ENCODE assay signal across 31 cellular contexts in genomic region chr2:24247164-24247563, GRCh38.
"Had no signal": no experiment of that assay in that cellular context is flagged by ENCODE, and none has a peak within 500 bp of the region (broad histone marks: within the 10 kb centered on the region; RNA-seq: fewer than 3 reads in every experiment).

No MANE protein-coding gene starts in this region.

- H3K4me3 Mint-ChIP-seq: immature natural killer cell; mesothelial cell of epicardium; naive B cell; natural killer cell; nephron progenitor cell; neural progenitor cell; stimulated activated naive CD8-positive, alpha-beta T cell treated with anti-CD3 and anti-CD28 coated beads, Interleukin-15, Interleukin-2, amounts not matched to agents 100 ng/mL and 50 ng/mL, for 24 hours had no signal

- ATAC-seq: left colon, left ventricle myocardium superior, natural killer cell, sciatic nerve had no signal

- H3K36me3 Mint-ChIP-seq: neural progenitor cell had no signal

- H3K27me3 Mint-ChIP-seq: naive B cell; progenitor cell of endocrine pancreas; stimulated activated naive CD8-positive, alpha-beta T cell treated with anti-CD3 and anti-CD28 coated beads, Interleukin-15, Interleukin-2, amounts not matched to agents 100 ng/mL and 50 ng/mL, for 24 hours had no signal

- H3K4me1 ChIP-seq: neural progenitor cell, right atrium auricular region, suprapubic skin, tibial artery, upper lobe of right lung had no signal

- H3K9me3 ChIP-seq: lower lobe of right lung, neutrophil, ovary, right atrium auricular region, suprapubic skin, thoracic aorta, tibial artery, upper lobe of right lung had no signal

- H3K27me3 ChIP-seq: neural progenitor cell, neutrophil, ovary, right atrium auricular region, suprapubic skin, tibial artery, upper lobe of right lung had no signal

- H3K27ac Mint-ChIP-seq: mesothelial cell of epicardium; nephron progenitor cell; neural progenitor cell; progenitor cell of endocrine pancreas; stimulated activated naive CD8-positive, alpha-beta T cell treated with anti-CD3 and anti-CD28 coated beads, Interleukin-15, Interleukin-2, amounts not matched to agents 100 ng/mL and 50 ng/mL, for 24 hours had no signal

- H3K9me3 Mint-ChIP-seq: immature natural killer cell; mesothelial cell of epicardium; naive B cell; natural killer cell; nephron progenitor cell; neural progenitor cell; stimulated activated naive CD8-positive, alpha-beta T cell treated with anti-CD3 and anti-CD28 coated beads, Interleukin-15, Interleukin-2, amounts not matched to agents 100 ng/mL and 50 ng/mL, for 24 hours had no signal

- H3K36me3 ChIP-seq: neural progenitor cell, ovary had no signal

- H3K4me1 Mint-ChIP-seq: immature natural killer cell, mesothelial cell of epicardium, naive B cell, neural progenitor cell had no signal

- H3K4me3 ChIP-seq: lower lobe of right lung, neural progenitor cell, ovary, right atrium auricular region, skin epidermis, suprapubic skin, thoracic aorta, tibial artery, upper lobe of right lung had no signal

- DNase-seq: hypothalamus; immature natural killer cell; kidney; left colon; left ventricle myocardium superior; lower lobe of right lung; mammary epithelial cell; mesendoderm; naive B cell; natural killer cell; nephron progenitor cell; occipital lobe; ovary; stimulated activated CD4-positive, alpha-beta T cell treated with anti-CD3 and anti-CD28 coated beads, Interleukin-12 subunit alpha, Interleukin-12 subunit beta, amount 100 ng/mL, for 4 hours; stimulated activated CD4-positive, alpha-beta T cell treated with anti-CD3 and anti-CD28 coated beads, Interleukin-15, amount 100 ng/mL, for 24 hours; stimulated activated CD4-positive, alpha-beta T cell treated with anti-CD3 and anti-CD28 coated beads, Interleukin-2, amount 100 ng/mL, for 24 hours; stimulated activated CD4-positive, alpha-beta T cell treated with anti-CD3 and anti-CD28 coated beads, Interleukin-4, amount 100 ng/mL, for 1 hour; stimulated activated naive CD4-positive, alpha-beta T cell; tibial artery; trophoblast cell; upper lobe of right lung had no signal

- H3K27ac ChIP-seq: neural progenitor cell, neutrophil, ovary, right atrium auricular region, skin epidermis, suprapubic skin, thoracic aorta, tibial artery had no signal
